Comparison of ENCODE assay signal across 20 cellular contexts in genomic region chr20:17808782-17809181, GRCh38.
A peak's percentile ranks its signal among the peaks of the same experiment; 100 is the strongest.
DNase-seq lines count a peak whose midpoint lies in the region; ATAC-seq and TF ChIP-seq lines count a peak whose summit lies in the region.
"Had no signal": no experiment of that assay in that cellular context is flagged by ENCODE, and none has a peak within 500 bp of the region (broad histone marks: within the 10 kb centered on the region; RNA-seq: fewer than 3 reads in every experiment).

No MANE protein-coding gene starts in this region.

- peak overlapping the region; percentile 70 to 75 for H3K27ac ChIP-seq in right atrium auricular region
- peak overlapping the region; percentile 65 to 77 for H3K27ac ChIP-seq in liver (ENCODE audit: low read depth in 1 of 2, low read length in 2 of 2)
- H3K27ac ChIP-seq in sigmoid colon = peak overlapping the region; percentile 66 to 76 (median 72)
- H3K27ac ChIP-seq: RWPE1 had no signal

- TF ChIP-seq EP300 in sigmoid colon (IDR thresholded peaks at IDR 0.05) = no peak

- TF ChIP-seq CTCF in right atrium auricular region (IDR thresholded peaks at IDR 0.05) (no peak), liver (IDR thresholded peaks at IDR 0.05; ENCODE audit: low read depth, low read length, missing input control) (no peak), sigmoid colon (IDR thresholded peaks at IDR 0.05) (no peak)

- H3K27me3 ChIP-seq in right atrium auricular region (no peaks in the 10 kb centered on the region), liver (ENCODE audit: control insufficient read depth in 4 of 4, insufficient read depth in 4 of 4, low read length in 3 of 4) (no peaks in the 10 kb centered on the region), sigmoid colon (no peaks in the 10 kb centered on the region)
- H3K27me3 ChIP-seq: adrenal gland, upper lobe of left lung had no signal

- intact Hi-C loops in cardiac septum (cut with DNase I) = loop anchor here (5.0 kb wide), 1 partner anchor 34 kb away; no protein-coding TSS in a partner anchor
- intact Hi-C loops in sigmoid colon (cut with DNase I) = loop anchor here (5.0 kb wide), 3 partner anchors 64 to 126 kb away; partner anchors contain the start of gene RRBP1

- DNase-seq in right atrium auricular region (ENCODE audit: low spot score) = no peak
- DNase-seq in cardiac septum (ENCODE audit: low spot score) = no peak
- no peak for DNase-seq in sigmoid colon
- no peak for DNase-seq in iPS-NIHi11 (ENCODE audit: low spot score)
- DNase-seq in dedifferentiated amniotic fluid mesenchymal stem cell (ENCODE audit: extremely low spot score) = no peak
- DNase-seq: activated CD4-positive, alpha-beta T cell treated with anti-CD3 and anti-CD28 coated beads, Interleukin-2, amount 10 ng/mL, durations not matched to agents 7 days and 5 days; activated CD8-positive, alpha-beta memory T cell treated with anti-CD3 and anti-CD28 coated beads, Interleukin-2, amount 50 U/mL, for 4 hours; activated effector memory CD4-positive, alpha-beta T cell treated with anti-CD3 and anti-CD28 coated beads, Interleukin-2, amount 50 U/mL, for 16 hours; effector memory CD8-positive, alpha-beta T cell; GDM1; H7; NCI-H1417 treated with DMSO at 0.1 percent for 48 hours; NCI-H524 treated with DMSO at 0.1 percent for 48 hours had no signal

- no peak for ATAC-seq in GM19035 (IDR thresholded peaks at IDR 0.05; ENCODE audit: unreplicated experiment)
- ATAC-seq in GM18517 (IDR thresholded peaks at IDR 0.05; ENCODE audit: unreplicated experiment) = no peak
- ATAC-seq: effector memory CD8-positive, alpha-beta T cell; stimulated activated effector memory CD8-positive, alpha-beta T cell treated with anti-CD3 and anti-CD28 coated beads, Interleukin-12 subunit alpha, Interleukin-12 subunit beta, amount 100 ng/mL, for 72 hours had no signal

- TF ChIP-seq RAD21 in liver (IDR thresholded peaks at IDR 0.05) = no peak

- H3K9ac ChIP-seq in liver (ENCODE audit: low read depth in 1 of 2, low read length in 2 of 2) = no peak overlapping the region

- H3K9me3 ChIP-seq in right atrium auricular region (no peaks in the 10 kb centered on the region), liver (ENCODE audit: control insufficient read depth in 4 of 4, low read length in 3 of 4) (no peaks in the 10 kb centered on the region), sigmoid colon (no peaks in the 10 kb centered on the region)
- H3K9me3 ChIP-seq: adrenal gland, upper lobe of left lung had no signal

- H3K4me3 ChIP-seq in right atrium auricular region (no peak overlapping the region), liver (ENCODE audit: low read depth in 1 of 3, low read length in 3 of 3) (no peak overlapping the region), sigmoid colon (no peak overlapping the region)
- H3K4me3 ChIP-seq: adrenal gland, upper lobe of left lung had no signal

- peaks cover 0 to 43% of the 10 kb centered on the region in 2 donors for H3K4me1 ChIP-seq in right atrium auricular region
- H3K4me1 ChIP-seq in liver (ENCODE audit: control insufficient read depth in 4 of 4, insufficient read depth in 4 of 4, low read length in 3 of 4) = peaks cover 10 to 42% (median 34%) of the 10 kb centered on the region in 4 donors
- peaks cover 0 to 49% (median 38%) of the 10 kb centered on the region in 4 donors for H3K4me1 ChIP-seq in sigmoid colon

- no peak for TF ChIP-seq POLR2A in sigmoid colon (IDR thresholded peaks at IDR 0.05)

- WGBS in liver = 56% methylated on average over 5 of the region's 5 CpGs
- WGBS in sigmoid colon, 2 donors = 83 to 85% methylated on average over 5 of the region's 5 CpGs

- H3K36me3 ChIP-seq in right atrium auricular region = no peaks in the 10 kb centered on the region
- no peaks in the 10 kb centered on the region for H3K36me3 ChIP-seq in liver (ENCODE audit: control insufficient read depth in 4 of 4, insufficient read depth in 3 of 4, low read depth in 1 of 4, low read length in 3 of 4)
- H3K36me3 ChIP-seq in sigmoid colon = no peaks in the 10 kb centered on the region
- H3K36me3 ChIP-seq: adrenal gland, upper lobe of left lung had no signal

TF ChIP-seq in liver, 16 proteins besides CTCF, POLR2A, EP300 and RAD21:
- peak in 1 of 2 donors; percentile 36 for TF ChIP-seq HNF4A (conservative IDR thresholded peaks at IDR 0.05)
- TF ChIP-seq RXRA (IDR thresholded peaks at IDR 0.05) = peak in 1 of 2 donors; percentile 50
- peak; percentile 98 for TF ChIP-seq NR2F2 (IDR thresholded peaks at IDR 0.05)
- TF ChIP-seq, protein P1, sequence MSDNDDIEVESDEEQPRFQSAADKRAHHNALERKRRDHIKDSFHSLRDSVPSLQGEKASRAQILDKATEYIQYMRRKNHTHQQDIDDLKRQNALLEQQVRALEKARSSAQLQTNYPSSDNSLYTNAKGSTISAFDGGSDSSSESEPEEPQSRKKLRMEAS (IDR thresholded peaks at IDR 0.05) = no peak
- no peak for TF ChIP-seq SP1 (IDR thresholded peaks at IDR 0.05)
TF ChIP-seq in liver: peak in this region for 3.
